In genomic region chr10:119933179-119933578, GRCh38 we compare ENCODE assay signal across 1 cellular context.
TF ChIP-seq lines count a peak whose summit lies in the region.

No MANE protein-coding gene starts in this region.

TF ChIP-seq in IMR-90, 13 proteins besides CTCF, POLR2A, EP300 and RAD21 (continued from another document):
- no peak for TF ChIP-seq SMC3 (IDR thresholded peaks at IDR 0.05; ENCODE audit: low read depth, low read length)
